In genomic region chr1:2232255-2232915, GRCh38 we compare ENCODE assay signal across 8 cellular contexts. TPM values are rescaled to one million over a fixed set of nuclear protein-coding genes. Genes with fewer than 3 reads are reported as not detected.
A peak's percentile ranks its signal among the peaks of the same experiment; 100 is the strongest.
DNase-seq lines count a peak whose midpoint lies in the region; ATAC-seq and TF ChIP-seq lines count a peak whose summit lies in the region.

No MANE protein-coding gene starts in this region.

- TF ChIP-seq CTCF in HEK293 (tag by site-specific recombination; IDR thresholded peaks at IDR 0.05) (no peak), adrenal gland (IDR thresholded peaks at IDR 0.05) (no peak), spleen (IDR thresholded peaks at IDR 0.05 in 8 of 11, conservative IDR thresholded peaks at IDR 0.05 in 3 of 11) (no peak)

- DNase-seq in adrenal gland (peak in 3 of 7 donors; percentile 46 to 52 (median 46)), iris pigment epithelial cell (ENCODE audit: low read depth) (peak; percentile 30), spleen (peak; percentile 83), DMS 273 (lab: John Stamatoyannopoulos, UW; ENCODE audit: unreplicated experiment) (no peak), DMS153 treated with DMSO at 0.1 percent for 48 hours (lab: John Stamatoyannopoulos, UW; ENCODE audit: unreplicated experiment) (no peak), left colon (no peak), germinal center (ENCODE audit: low spot score) (no peak)

- H3K36me3 ChIP-seq in HEK293 (ENCODE audit: control insufficient read depth in 2 of 2, insufficient read depth in 1 of 2, low read length in 2 of 2) (peaks cover 0 to 36% of the 10 kb centered on the region in 2 experiments; a peak in 1 of 3 replicates), adrenal gland (replicated peaks in 1 of 2) (no peaks in the 10 kb centered on the region), spleen (no peaks in the 10 kb centered on the region)

- POLR2A ChIA-PET in HEK293 (lab: Yijun Ruan, JAX) = interaction anchor here (0.6 to 1.0 kb wide), 3 partner anchors 37 to 81 kb away, joined by 3 to 5 read pairs (median 3); no protein-coding TSS in a partner anchor

- H3K4me3 ChIP-seq in HEK293 (ENCODE audit: low read depth, low read length) = peak overlapping the region; percentile 78
- peak overlapping the region in 2 of 4 donors; percentile 4 to 82 for H3K4me3 ChIP-seq in adrenal gland
- H3K4me3 ChIP-seq in spleen = peak overlapping the region; percentile 0 to 90 (median 74)

- CTCF ChIA-PET in HEK293 (lab: Yijun Ruan, JAX) = interaction anchor here (0.5 to 0.8 kb wide), 2 partner anchors 37 to 954 kb away, joined by 3 read pairs; no protein-coding TSS in a partner anchor

- TF ChIP-seq POLR2A in adrenal gland (IDR thresholded peaks at IDR 0.05) (no peak), spleen (IDR thresholded peaks at IDR 0.05) (no peak)

- H3K9me3 ChIP-seq in HEK293 (ENCODE audit: control insufficient read depth, insufficient read depth, low read depth, low read length) (no peaks in the 10 kb centered on the region), adrenal gland (replicated peaks in 1 of 3) (no peaks in the 10 kb centered on the region), spleen (no peaks in the 10 kb centered on the region)

- WGBS in adrenal gland, 4 donors = 10 to 40% (median 27%) methylated on average over 7 to 17 of the region's 17 CpGs
- WGBS in spleen, 5 donors = 46 to 59% (median 54%) methylated on average over 10 to 17 of the region's 17 CpGs

- H3K27me3 ChIP-seq in adrenal gland = no peaks in the 10 kb centered on the region
- no peaks in the 10 kb centered on the region for H3K27me3 ChIP-seq in spleen (replicated peaks in 1 of 7)

- H3K4me1 ChIP-seq in HEK293 (ENCODE audit: control insufficient read depth, insufficient read depth, low read length) = peaks cover 22% of the 10 kb centered on the region
- peaks cover 69 to 81% of the 10 kb centered on the region in 2 donors for H3K4me1 ChIP-seq in adrenal gland (replicated peaks in 1 of 2)
- H3K4me1 ChIP-seq in spleen = peaks cover 77 to 85% (median 83%) of the 10 kb centered on the region in 6 donors

- no peak overlapping the region for H3K27ac ChIP-seq in HEK293 (ENCODE audit: extremely low read depth, low read depth, low read length)
- H3K27ac ChIP-seq in adrenal gland = peak overlapping the region; percentile 34 to 96 (median 78)
- H3K27ac ChIP-seq in spleen = peak overlapping the region; percentile 28 to 99 (median 84)

- intact Hi-C loops in adrenal gland (cut with DNase I) = loop anchor here (5.0 kb wide), 2 partner anchors 80 to 85 kb away; no protein-coding TSS in a partner anchor
- intact Hi-C loops in spleen (cut with DNase I; ENCODE audit: low total_unique reads) = loop anchor here (10.0 kb wide), 1 partner anchor 62 kb away; no protein-coding TSS in a partner anchor
- intact Hi-C loops in left colon (cut with DNase I, micrococcal nuclease) = no loop called here

- ATAC-seq in left colon = no peak

TF ChIP-seq in HEK293, 187 proteins besides CTCF, POLR2A, EP300 and RAD21:
- TF ChIP-seq ZNF280D (tag by site-specific recombination; IDR thresholded peaks at IDR 0.05) (no peak), OSR2 (tag by site-specific recombination; IDR thresholded peaks at IDR 0.05) (peak; percentile 6; the same call in 1 of the 2 replicates), ZNF837 (tag by site-specific recombination; IDR thresholded peaks at IDR 0.05) (no peak), ZFHX2 (tag by site-specific recombination; conservative IDR thresholded peaks at IDR 0.05) (peak; percentile 83), ZNF747 (tag by site-specific recombination; IDR thresholded peaks at IDR 0.05) (no peak), ZNF514 (tag by site-specific recombination; IDR thresholded peaks at IDR 0.05) (no peak), ZNF600 (tag by site-specific recombination; IDR thresholded peaks at IDR 0.05) (no peak), ZSCAN18 (tag by site-specific recombination; IDR thresholded peaks at IDR 0.05) (no peak), EGR2 (tag by site-specific recombination; IDR thresholded peaks at IDR 0.05; ENCODE audit: low read depth) (peak; percentile 74), REPIN1 (tag by site-specific recombination; IDR thresholded peaks at IDR 0.05; ENCODE audit: low read depth) (no peak), ZNF292 (tag by site-specific recombination; IDR thresholded peaks at IDR 0.05; ENCODE audit: borderline replicate concordance, low read depth) (no peak), HOXD13 (CRISPR knock-in tag; IDR thresholded peaks at IDR 0.05; ENCODE audit: borderline replicate concordance) (no peak), GFI1B (tag by site-specific recombination; IDR thresholded peaks at IDR 0.05) (no peak), ZBTB8A (tag by site-specific recombination; IDR thresholded peaks at IDR 0.05) (0 out of 2 replicates have a peak, but pooled peaks have one; percentile 3), ZBTB1 (tag by site-specific recombination; IDR thresholded peaks at IDR 0.05) (no peak), ZNF146 (tag by site-specific recombination; IDR thresholded peaks at IDR 0.05) (0 out of 2 replicates have a peak, but pooled peaks have one; percentile 3), GLIS1 (tag by site-specific recombination; IDR thresholded peaks at IDR 0.05) (no peak; the same call in 1 of the 2 replicates), ZNF350 (tag by site-specific recombination; IDR thresholded peaks at IDR 0.05) (no peak), ZBTB20 (tag by site-specific recombination; IDR thresholded peaks at IDR 0.05) (no peak), TCF7L2 (IDR thresholded peaks at IDR 0.05; ENCODE audit: borderline replicate concordance, low read depth, low read length) (0 out of 2 replicates have a peak, but pooled peaks have one; percentile 33), BCL6B (tag by site-specific recombination; IDR thresholded peaks at IDR 0.05) (no peak)

RNA-seq across cellular contexts. Expression of gene SKI, which starts 4.3 kb away (rescaled TPM):
- 10 to 100 TPM; 30.6 to 53.6 (median 43.7) TPM for total RNA-seq in adrenal gland
- polyA plus RNA-seq in adrenal gland = 10 to 100 TPM in 2 of 3 donors, 1 to 10 TPM in 1; 9.4 to 21.2 (median 10.8) TPM
- 10 to 100 TPM; 47.4 to 100.0 (median 64.0) TPM for total RNA-seq in spleen
- 10 to 100 TPM in 1 of 3 donors, 1 to 10 TPM in 2; 4.4 to 16.8 (median 6.5) TPM for polyA plus RNA-seq in spleen
- 10 to 100 TPM; 30.2 to 35.5 TPM for total RNA-seq in left colon

RNA-seq across cellular contexts. Expression of gene FAAP20, which starts 37.8 kb away (rescaled TPM):
- total RNA-seq in adrenal gland = 100 to 1,000 TPM in 1 of 8 donors, 10 to 100 TPM in 7; 26.4 to 106 (median 62.0) TPM
- polyA plus RNA-seq in adrenal gland = 100 to 1,000 TPM in 2 of 3 donors, 1 to 10 TPM in 1; 2.7 to 185 (median 160) TPM
- 10 to 100 TPM; 20.6 to 64.0 (median 46.6) TPM for total RNA-seq in spleen
- 100 to 1,000 TPM in 1 of 3 donors, 10 to 100 TPM in 2; 66.8 to 113 (median 94.1) TPM for polyA plus RNA-seq in spleen
- 10 to 100 TPM; 28.5 to 32.6 TPM for total RNA-seq in left colon

Comparison
In these comparisons a context has a peak if more than half of its experiments do, and no peak if none do; other contexts are left out.
1. DNase-seq: peak in iris pigment epithelial cell (single experiment) and spleen (single experiment); none in DMS 273 (single experiment), DMS153 treated with DMSO at 0.1 percent for 48 hours (single experiment), left colon (0 of 2) and germinal center (single experiment).
2. intact Hi-C loops: an anchor here in adrenal gland (5.0 kb wide) and spleen (10.0 kb wide); none called in left colon.